Comparison of ENCODE assay signal across 8 cellular contexts in the genomic region with DNA sequence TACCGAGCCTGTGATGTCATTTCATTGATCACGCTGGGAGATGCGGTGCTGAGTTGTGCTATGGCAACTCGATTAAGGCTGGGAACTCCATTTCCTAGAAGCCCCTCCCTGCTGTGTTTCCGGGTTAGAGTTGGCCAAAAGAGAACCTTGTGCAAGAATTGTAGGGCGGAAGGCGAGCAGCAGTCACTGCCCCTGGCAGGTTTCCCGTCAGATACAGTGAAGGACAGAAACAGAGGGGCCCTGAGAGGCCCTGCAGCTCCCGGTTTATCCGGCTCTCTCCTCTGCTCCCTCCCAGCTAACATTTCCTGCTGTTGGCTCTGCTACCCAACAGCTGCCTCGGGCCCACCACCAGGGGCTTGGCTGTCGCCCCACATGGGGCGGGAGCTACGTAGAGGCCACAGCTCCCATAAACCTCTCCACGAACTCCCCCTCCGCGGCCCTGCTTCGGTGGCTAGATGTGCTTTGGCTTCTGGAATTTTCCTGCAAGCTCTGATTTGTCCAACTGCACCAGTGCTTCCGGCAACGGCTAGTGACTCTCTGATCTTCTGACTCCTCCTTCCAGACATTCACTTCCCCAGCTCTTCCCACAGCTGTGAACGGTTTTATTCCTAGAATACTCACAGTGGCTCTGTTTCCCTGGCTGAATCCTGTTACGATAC.
DNase-seq lines count a peak whose midpoint lies in the region; ATAC-seq and TF ChIP-seq lines count a peak whose summit lies in the region.

No MANE protein-coding gene starts in this region.

- peak overlapping the region; percentile 2 for H3K4me2 ChIP-seq in neural progenitor cell

- H3K27ac ChIP-seq in RWPE2 (ENCODE audit: poor library complexity, severe bottlenecking) (peak overlapping the region; percentile 87), neural progenitor cell (no peak overlapping the region)

- H3K4me1 Mint-ChIP-seq in neural progenitor cell, result peaks cover 17% of the 10 kb centered on the region

- H2AFZ ChIP-seq in neural progenitor cell (replicated peaks), result peak overlapping the region; percentile 77

- H3K27me3 ChIP-seq in RWPE2 (ENCODE audit: insufficient read depth, poor library complexity, severe bottlenecking) (no peaks in the 10 kb centered on the region), neural progenitor cell (no peaks in the 10 kb centered on the region)

- H3K27ac Mint-ChIP-seq in neural progenitor cell, result peak overlapping the region; percentile 79

- TF ChIP-seq CTCF in RWPE2 (IDR thresholded peaks at IDR 0.05; ENCODE audit: poor library complexity, severe bottlenecking), result no peak
- peak; percentile 3 for TF ChIP-seq CTCF in foreskin fibroblast (IDR thresholded peaks at IDR 0.05; ENCODE audit: low read depth, low read length)
- peak; percentile 33 for TF ChIP-seq CTCF in neural progenitor cell (IDR thresholded peaks at IDR 0.05)

- H3K36me3 Mint-ChIP-seq in neural progenitor cell, result no peaks in the 10 kb centered on the region

- H3K9me3 Mint-ChIP-seq in neural progenitor cell, result peaks cover 5% of the 10 kb centered on the region

- H3K4me3 Mint-ChIP-seq in neural progenitor cell, result no peak overlapping the region

- H3K27me3 Mint-ChIP-seq in neural progenitor cell (ENCODE audit: insufficient read depth, low read depth), result peaks cover 2% of the 10 kb centered on the region

- H4K20me1 ChIP-seq in neural progenitor cell (ENCODE audit: low read depth), result no peaks in the 10 kb centered on the region

- peak; percentile 6 for DNase-seq in NCI-H82 (lab: John Stamatoyannopoulos, UW)
- DNase-seq in NCI-H82 treated with DMSO at 0.1 percent for 48 hours (lab: John Stamatoyannopoulos, UW; ENCODE audit: unreplicated experiment), result no peak
- peak; percentile 72 for DNase-seq in RWPE2 (ENCODE audit: low spot score)
- peak; percentile 4 for DNase-seq in activated gamma-delta T cell treated with anti-CD3 and anti-CD28 coated beads, Interleukin-2, amount 50 U/mL, for 16 hours (ENCODE audit: low read depth)
- DNase-seq in foreskin fibroblast, result peak; percentile 77 to 84
- DNase-seq in neural progenitor cell (ENCODE audit: low spot score), result peak; percentile 52
- peak; percentile 60 for DNase-seq in superior temporal gyrus (ENCODE audit: extremely low spot score)

- no peaks in the 10 kb centered on the region for H3K79me2 ChIP-seq in neural progenitor cell (ENCODE audit: low read depth)

- peaks cover 4% of the 10 kb centered on the region for H3F3A ChIP-seq in neural progenitor cell (ENCODE audit: low read depth)

- H3K4me3 ChIP-seq in RWPE2 (ENCODE audit: severe bottlenecking) (peak overlapping the region; percentile 17), foreskin fibroblast (ENCODE audit: low read depth in 1 of 2, low read length in 2 of 2) (peak overlapping the region; percentile 25 to 41), neural progenitor cell (no peak overlapping the region)

- no peak overlapping the region for H3K9ac ChIP-seq in neural progenitor cell

- peaks cover 8% of the 10 kb centered on the region for H3K4me1 ChIP-seq in RWPE2 (ENCODE audit: insufficient read depth, poor library complexity, severe bottlenecking)
- peaks cover 11% of the 10 kb centered on the region for H3K4me1 ChIP-seq in neural progenitor cell

- peak; percentile 79 for ATAC-seq in RWPE2 (ENCODE audit: low read depth)
- ATAC-seq in HG03280 (IDR thresholded peaks at IDR 0.05; ENCODE audit: unreplicated experiment), result no peak

- no peaks in the 10 kb centered on the region for H3K36me3 ChIP-seq in RWPE2 (ENCODE audit: low read depth)
- no peaks in the 10 kb centered on the region for H3K36me3 ChIP-seq in neural progenitor cell

- H3K9me3 ChIP-seq in RWPE2 (ENCODE audit: severe bottlenecking), result no peaks in the 10 kb centered on the region
- H3K9me3 ChIP-seq in neural progenitor cell (ENCODE audit: low read depth), result no peaks in the 10 kb centered on the region
